Comparison of ENCODE assay signal across 19 cellular contexts in the genomic region with DNA sequence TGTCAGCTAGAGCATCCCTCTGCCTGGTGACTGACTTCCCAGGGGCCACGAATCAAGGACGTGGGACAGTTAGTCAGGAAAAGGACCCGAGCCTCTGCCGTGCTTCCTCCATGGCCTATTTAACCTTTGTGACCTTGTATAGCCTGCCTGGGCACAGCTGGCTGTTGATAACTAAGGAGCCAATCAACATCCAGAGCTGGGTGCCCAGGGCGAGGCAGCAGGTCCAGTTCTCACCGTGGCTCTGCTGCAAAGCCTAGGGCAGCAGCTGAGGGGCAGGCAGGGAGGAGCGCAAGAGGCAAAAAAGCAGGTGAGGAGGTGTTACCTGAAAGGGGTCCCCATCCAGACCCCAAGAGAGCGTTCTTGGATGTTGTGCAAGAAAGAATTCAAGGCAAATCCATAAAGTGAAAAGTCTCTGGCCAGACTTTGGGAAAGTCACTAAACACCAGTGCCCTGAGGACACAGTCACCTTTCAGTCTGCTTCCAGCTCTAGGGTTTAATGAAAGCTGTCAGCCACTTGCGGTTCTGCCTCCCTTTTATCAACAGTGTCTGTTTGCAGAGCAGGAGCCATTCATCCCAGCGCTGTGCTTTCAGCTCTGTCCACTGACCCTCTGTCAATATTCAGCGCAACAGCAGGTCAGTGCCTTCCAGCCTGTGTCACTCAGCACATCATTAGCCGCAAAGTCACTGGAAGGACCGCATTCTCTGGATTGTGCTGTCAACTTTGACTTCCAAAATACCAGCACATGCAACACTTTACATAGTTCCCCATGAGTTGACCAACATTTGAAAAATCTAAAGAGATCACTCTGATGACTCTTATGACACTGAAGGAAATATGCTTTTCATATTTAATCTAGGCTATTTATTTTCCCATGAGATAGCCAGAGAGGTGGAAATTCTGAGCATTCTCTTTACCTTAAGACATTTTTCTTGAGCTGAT. TPM values are rescaled to one million over a fixed set of nuclear protein-coding genes. Genes with fewer than 3 reads are reported as not detected.
DNase-seq lines count a peak whose midpoint lies in the region; ATAC-seq, FAIRE-seq and TF ChIP-seq lines count a peak whose summit lies in the region.
"Had no signal": no experiment of that assay in that cellular context is flagged by ENCODE, and none has a peak within 500 bp of the region (broad histone marks: within the 10 kb centered on the region; RNA-seq: fewer than 3 reads in every experiment).

No MANE protein-coding gene starts in this region.

- CTCF ChIA-PET in IMR-90 (lab: Yijun Ruan, JAX) (no interaction called here), K562 (lab: Yijun Ruan, JAX; ENCODE audit: low intra/inter-chr PET ratio) (no interaction called here), mammary epithelial cell (lab: Charles Lee; ENCODE audit: low non-redundant PET) (no interaction called here)

- H2AFZ ChIP-seq in IMR-90 (replicated peaks; ENCODE audit: low read length, poor library complexity) (peak overlapping the region; percentile 34), K562 (ENCODE audit: low read depth, low read length) (no peak overlapping the region), osteoblast (ENCODE audit: low read length) (no peak overlapping the region), mammary epithelial cell (ENCODE audit: low read depth, low read length) (no peak overlapping the region)

- H4K20me1 ChIP-seq in IMR-90 (ENCODE audit: insufficient read depth, low read length) (no peaks in the 10 kb centered on the region), K562 (replicated peaks; ENCODE audit: control insufficient read depth, insufficient read depth, low read length) (no peaks in the 10 kb centered on the region), osteoblast (ENCODE audit: insufficient read depth, low read length) (no peaks in the 10 kb centered on the region), mammary epithelial cell (ENCODE audit: insufficient read depth, low read length) (no peaks in the 10 kb centered on the region)

- POLR2A ChIA-PET in IMR-90 (lab: Charles Lee; ENCODE audit: unreplicated experiment): no interaction called here
- POLR2A ChIA-PET in K562 (lab: Yijun Ruan, JAX): interaction anchor here (0.6 to 1.2 kb wide), 4 partner anchors 15 to 1015 kb away, joined by 3 to 4 read pairs (median 3); no protein-coding TSS in a partner anchor

- no peak overlapping the region for H4K91ac ChIP-seq in IMR-90 (ENCODE audit: insufficient read depth, low read depth, low read length)

- no peak overlapping the region for H3K18ac ChIP-seq in IMR-90 (ENCODE audit: low read depth, low read length)

- in situ Hi-C loops in IMR-90 (cut with MboI; ENCODE audit: low sequenced_read_pairs) (no loop called here), K562 (cut with MboI) (no loop called here), mammary epithelial cell (cut with MboI; ENCODE audit: low sequenced_read_pairs in 2 of 2) (no loop called here)

- no peak overlapping the region for H3K9ac ChIP-seq in IMR-90 (ENCODE audit: low read depth, low read length)
- peak overlapping the region in 1 of 2 experiments; percentile 6; a peak in 1 of 4 replicates for H3K9ac ChIP-seq in K562 (ENCODE audit: insufficient read depth in 1 of 2, low read depth in 2 of 2, low read length in 2 of 2)
- H3K9ac ChIP-seq in mammary epithelial cell (ENCODE audit: insufficient read depth, low read length): no peak overlapping the region

- H2AK9ac ChIP-seq in IMR-90 (replicated peaks; ENCODE audit: low read depth, low read length, poor library complexity): no peak overlapping the region

- no peak overlapping the region for H3K56ac ChIP-seq in IMR-90 (ENCODE audit: extremely low read depth, insufficient read depth, low read length)

- peak overlapping the region; percentile 13; the same call in 1 of the 2 replicates for H3K4ac ChIP-seq in IMR-90 (ENCODE audit: low read depth, low read length)

- no peak overlapping the region for H4K8ac ChIP-seq in IMR-90 (ENCODE audit: low read depth in 2 of 2, low read length in 2 of 2)

- no peak overlapping the region for H3K4me2 ChIP-seq in IMR-90 (ENCODE audit: low read depth, low read length)
- no peak overlapping the region for H3K4me2 ChIP-seq in K562 (ENCODE audit: insufficient read depth, low read length)
- no peak overlapping the region for H3K4me2 ChIP-seq in osteoblast (ENCODE audit: insufficient read depth, low read length)
- no peak overlapping the region for H3K4me2 ChIP-seq in mammary epithelial cell (ENCODE audit: insufficient read depth, low read depth, low read length)

- no peak overlapping the region for H3K4me3 ChIP-seq in IMR-90 (ENCODE audit: insufficient read depth, low read depth, low read length)
- no peak overlapping the region for H3K4me3 ChIP-seq in K562
- H3K4me3 ChIP-seq in osteoblast (ENCODE audit: insufficient read depth, low read length): no peak overlapping the region
- no peak overlapping the region for H3K4me3 ChIP-seq in mammary epithelial cell (replicated peaks in 1 of 3; ENCODE audit: insufficient read depth in 1 of 3, low read depth in 2 of 3, low read length in 3 of 3)
- H3K4me3 ChIP-seq: body of pancreas, coronary artery, vagina had no signal

- TF ChIP-seq POLR2A in IMR-90 (IDR thresholded peaks at IDR 0.05; ENCODE audit: low read depth, low read length) (no peak), K562 (conservative IDR thresholded peaks at IDR 0.05) (no peak)

- H3K27me3 ChIP-seq in IMR-90 (ENCODE audit: control insufficient read depth, insufficient read depth, low read length) (no peaks in the 10 kb centered on the region), K562 (ENCODE audit: control insufficient read depth in 2 of 2, insufficient read depth in 2 of 2, low read length in 2 of 2) (peaks cover 0 to 24% of the 10 kb centered on the region in 2 experiments; a peak in 3 of 5 replicates), osteoblast (ENCODE audit: insufficient read depth, low read length) (no peaks in the 10 kb centered on the region), mammary epithelial cell (ENCODE audit: insufficient read depth, low read length) (no peaks in the 10 kb centered on the region)
- H3K27me3 ChIP-seq: body of pancreas, vagina had no signal

- no peak overlapping the region for H2BK120ac ChIP-seq in IMR-90 (ENCODE audit: low read depth, low read length)

- BruUV-seq in IMR-90 (replicated peaks; lab: Mats Ljungman, UMichigan): no TSS peak
- no TSS peak for BruUV-seq in K562 (replicated peaks; lab: Mats Ljungman, UMichigan)
- BruUV-seq in mammary epithelial cell (replicated peaks; lab: Mats Ljungman, UMichigan): no TSS peak

- 69% methylated on average over 9 of the region's 13 CpGs; no CpG with 5 or more reads in 1 of the 2 experiments for whole genome bisulfite sequencing in IMR-90 (ENCODE audit: extremely low coverage in 2 of 2, insufficient read length in 1 of 2), 2 experiments
- WGBS in K562 (ENCODE audit: insufficient coverage, low coverage, missing lambda C conversion rate): 25% methylated on average over 13 of the region's 13 CpGs
- WGBS in mammary epithelial cell (ENCODE audit: low coverage, missing lambda C conversion rate): 83% methylated on average over 13 of the region's 13 CpGs

- peak; percentile 37 for FAIRE-seq in K562 (lab: Jason Lieb, UNC)
- FAIRE-seq: G401.6, keratinocyte had no signal

- peak overlapping the region; percentile 39; the same call in 1 of the 2 replicates for H2BK20ac ChIP-seq in IMR-90 (ENCODE audit: low read depth, low read length)

- DNase-seq in COLO668 (lab: John Stamatoyannopoulos, UW; ENCODE audit: unreplicated experiment) (peak; percentile 73), IMR-90 (no peak), K562 (ENCODE audit: extremely low read depth in 1 of 4, low spot score in 3 of 4) (no peak), osteoblast (ENCODE audit: insufficient read length, low spot score, missing footprints) (peak; percentile 30), H4 (ENCODE audit: low spot score) (no peak), mammary epithelial cell (no peak)
- DNase-seq: COR-L47; HCEC 1CT; hippocampal formation; NCI-H1048; stimulated activated CD4-positive, alpha-beta T cell treated with anti-CD3 and anti-CD28 coated beads, Interleukin-1b, Interleukin-23, amount 100 ng/mL, for 48 hours had no signal

- TF ChIP-seq RAD21 in IMR-90 (IDR thresholded peaks at IDR 0.05; ENCODE audit: low read length) (no peak), K562 (CRISPR knock-in tag; conservative IDR thresholded peaks at IDR 0.05 in 1 of 2, IDR thresholded peaks at IDR 0.05 in 1 of 2) (no peak)

- peaks cover 16% of the 10 kb centered on the region for H3K9me1 ChIP-seq in IMR-90 (ENCODE audit: insufficient read depth, low read length)
- no peaks in the 10 kb centered on the region for H3K9me1 ChIP-seq in K562 (ENCODE audit: control insufficient read depth, insufficient read depth, low read length)

- H3K9me3 ChIP-seq in IMR-90 (ENCODE audit: control insufficient read depth, insufficient read depth, low read length): no peaks in the 10 kb centered on the region
- H3K9me3 ChIP-seq in K562 (replicated peaks; ENCODE audit: control insufficient read depth, insufficient read depth, low read depth, low read length): no peaks in the 10 kb centered on the region
- H3K9me3 ChIP-seq in osteoblast (ENCODE audit: low read depth, low read length): no peaks in the 10 kb centered on the region
- no peaks in the 10 kb centered on the region for H3K9me3 ChIP-seq in mammary epithelial cell (replicated peaks; ENCODE audit: insufficient read depth, low read length)
- H3K9me3 ChIP-seq: body of pancreas, vagina had no signal

- H3K14ac ChIP-seq in IMR-90 (replicated peaks; ENCODE audit: low read depth, low read length): no peak overlapping the region; the same call in 1 of the 2 replicates

- peak overlapping the region; percentile 25; the same call in 1 of the 2 replicates for H3K23ac ChIP-seq in IMR-90 (ENCODE audit: low read depth, low read length)

- no peak overlapping the region for H2BK5ac ChIP-seq in IMR-90 (ENCODE audit: low read depth, low read length, poor library complexity, severe bottlenecking)

- no peak overlapping the region; the same call in 1 of the 2 replicates for H2AK5ac ChIP-seq in IMR-90 (ENCODE audit: low read depth, low read length)

- intact Hi-C loops in IMR-90 (cut with micrococcal nuclease): no loop called here
- intact Hi-C loops in K562 (cut with micrococcal nuclease): loop anchor here (2.0 to 5.0 kb wide), 3 partner anchors 25 to 784 kb away; partner anchors contain the start of gene GRHL1
- intact Hi-C loops in mammary epithelial cell (cut with micrococcal nuclease): no loop called here

- TF ChIP-seq CTCF in IMR-90 (conservative IDR thresholded peaks at IDR 0.05; ENCODE audit: low read depth, low read length) (no peak), K562 (IDR thresholded peaks at IDR 0.05 in 2 of 3, conservative IDR thresholded peaks at IDR 0.05 in 1 of 3; ENCODE audit: insufficient read depth in 2 of 3, low read depth in 1 of 3, low read length in 3 of 3) (no peak), osteoblast (IDR thresholded peaks at IDR 0.05; ENCODE audit: extremely low read depth, low read depth, low read length) (no peak), mammary epithelial cell (conservative IDR thresholded peaks at IDR 0.05 in 1 of 2, IDR thresholded peaks at IDR 0.05 in 1 of 2; ENCODE audit: extremely low read depth in 1 of 2, insufficient read depth in 1 of 2, low read depth in 1 of 2, low read length in 2 of 2) (no peak)

- H2BK15ac ChIP-seq in IMR-90 (ENCODE audit: low read depth, low read length): no peak overlapping the region; the same call in 2 of the 3 replicates

- H3K27ac ChIP-seq in IMR-90 (ENCODE audit: insufficient read depth, low read length) (no peak overlapping the region), K562 (ENCODE audit: extremely low read depth, low read depth, low read length) (no peak overlapping the region), osteoblast (ENCODE audit: low read depth, low read length) (no peak overlapping the region), mammary epithelial cell (ENCODE audit: insufficient read depth, low read depth, low read length) (no peak overlapping the region)
- H3K27ac ChIP-seq: body of pancreas had no signal

- no peak overlapping the region for H4K5ac ChIP-seq in IMR-90 (ENCODE audit: low read depth, low read length)

- no peaks in the 10 kb centered on the region for H3K36me3 ChIP-seq in IMR-90 (ENCODE audit: control insufficient read depth, insufficient read depth, low read length)
- no peaks in the 10 kb centered on the region for H3K36me3 ChIP-seq in K562 (ENCODE audit: control insufficient read depth, insufficient read depth, low read length)
- no peaks in the 10 kb centered on the region for H3K36me3 ChIP-seq in osteoblast (ENCODE audit: insufficient read depth, low read length)
- no peaks in the 10 kb centered on the region for H3K36me3 ChIP-seq in mammary epithelial cell (ENCODE audit: insufficient read depth, low read length)
- H3K36me3 ChIP-seq: vagina had no signal

- ATAC-seq in IMR-90 (ENCODE audit: low read depth): no peak
- ATAC-seq in K562: peak; percentile 29; the same call in 2 of the 3 replicates
- no peak for ATAC-seq in HG03432 (IDR thresholded peaks at IDR 0.05; ENCODE audit: unreplicated experiment)
- no peak for ATAC-seq in activated CD4-positive, CD25-positive, alpha-beta regulatory T cell treated with anti-CD3 and anti-CD28 coated beads, Interleukin-2, amount 50 U/mL, for 24 hours
- ATAC-seq: body of pancreas, sciatic nerve had no signal

- 0 out of 4 replicates have a peak, but pooled peaks cover 0 to 3% of the 10 kb centered on the region in 2 experiments for H3K79me1 ChIP-seq in IMR-90 (ENCODE audit: low read depth in 1 of 2, low read length in 2 of 2)

- H3K4me1 ChIP-seq in IMR-90 (ENCODE audit: control insufficient read depth, insufficient read depth, low read length): peaks cover 23% of the 10 kb centered on the region
- H3K4me1 ChIP-seq in K562 (replicated peaks in 1 of 2; ENCODE audit: control insufficient read depth in 2 of 2, insufficient read depth in 2 of 2, low read length in 2 of 2): peaks cover 8 to 21% of the 10 kb centered on the region in 2 experiments
- peaks cover 15% of the 10 kb centered on the region for H3K4me1 ChIP-seq in osteoblast (ENCODE audit: insufficient read depth, low read length)
- peaks cover 22% of the 10 kb centered on the region for H3K4me1 ChIP-seq in mammary epithelial cell (ENCODE audit: insufficient read depth, low read length)
- H3K4me1 ChIP-seq: body of pancreas had no signal

- H3K79me2 ChIP-seq in K562 (ENCODE audit: control insufficient read depth, insufficient read depth, low read length) (no peaks in the 10 kb centered on the region), osteoblast (ENCODE audit: insufficient read depth, low read length) (no peaks in the 10 kb centered on the region), mammary epithelial cell (ENCODE audit: insufficient read depth, low read length) (no peaks in the 10 kb centered on the region)

- no peak for TF ChIP-seq EP300 in K562 (IDR thresholded peaks at IDR 0.05; ENCODE audit: low read length)

- dilution Hi-C loops in IMR-90 (cut with HindIII; ENCODE audit: low sequenced_read_pairs, unreplicated experiment) (no loop called here), mammary epithelial cell (cut with HindIII; ENCODE audit: low sequenced_read_pairs) (no loop called here)

RNA-seq across cellular contexts. Expression of gene ASAP2, which starts 38.6 kb away (rescaled TPM):
- total RNA-seq in IMR-90 (2012; rRNA removed) (19.7 and 26.9 TPM in 2 replicates), K562 (2014; rRNA removed) (2.1 and 2.3 TPM in 2 replicates), K562 (2014; rRNA removed; fragmentation: Illumina TruSeq; extraction: Trizol) (3.0 and 3.1 TPM in 2 replicates), K562 (2015; rRNA removed; fragmentation: Illumina TruSeq; extraction: Trizol) (2.3 and 3.2 TPM in 2 replicates), K562 (2021) (4.3 and 5.5 TPM in 2 replicates), osteoblast (56.0 and 66.2 TPM in 2 replicates), mammary epithelial cell (100 to 1,000 TPM in 1 of 2 donors, 10 to 100 TPM in 1; 40.8 to 137 TPM)
- polyA plus RNA-seq in IMR-90 (2012; rRNA removed) (25.0 and 28.1 TPM in 2 replicates), K562 (2011; rRNA removed) (3.1 and 8.7 TPM in 2 replicates), K562 (2014; fragmentation: Illumina TruSeq; extraction: Trizol) (2.4 and 3.2 TPM in 2 replicates), K562 (2014; fragmentation: Nextera tagmentation; extraction: Ambion mirVana) (under 1 TPM; 0.06 to 0.07 TPM), K562 (2014; rRNA removed) (2.2 and 3.3 TPM in 2 replicates), mammary epithelial cell (56.4 TPM)
- polyA plus RNA-seq in IMR-90 (2012; cell fraction: cytosol; rRNA removed): 10.0 and 11.4 TPM in 2 replicates
- polyA plus RNA-seq in IMR-90 (2012; cell fraction: nucleus; rRNA removed; ENCODE audit: low replicate concordance): 23.8 and 56.1 TPM in 2 replicates
- total RNA-seq in K562 (2011; cell fraction: chromatin; rRNA removed; ENCODE audit: low replicate concordance): 10.7 and 26.2 TPM in 2 replicates
- 4.8 and 8.2 TPM in 2 replicates for total RNA-seq in K562 (2011; cell fraction: nucleolus; rRNA removed)
- 11.8 and 12.5 TPM in 2 replicates for total RNA-seq in K562 (2011; cell fraction: nucleoplasm; rRNA removed)
- 1.3 and 5.1 TPM in 2 replicates for polyA plus RNA-seq in K562 (2011; cell fraction: cytosol; rRNA removed)
- polyA plus RNA-seq in K562 (2011; cell fraction: nucleus; rRNA removed): 5.7 and 20.6 TPM in 2 replicates
- polyA plus RNA-seq in K562 (2012): 2.3 and 2.7 TPM in 2 replicates
- polyA minus RNA-seq in K562 (2011; rRNA and poly(A)+ RNA removed): 7.4 and 13.7 TPM in 2 replicates
- polyA minus RNA-seq in K562 (2011; cell fraction: cytosol; rRNA and poly(A)+ RNA removed): 2.7 and 4.9 TPM in 2 replicates
- 3.9 and 19.9 TPM in 2 replicates for polyA minus RNA-seq in K562 (2011; cell fraction: nucleus; rRNA and poly(A)+ RNA removed)
- 10.4 and 13.7 TPM in 2 replicates for total RNA-seq in H4 (2014; rRNA removed; shearing (Covaris generic))
- 60.0 TPM for polyA minus RNA-seq in mammary epithelial cell

Comparison
In these comparisons a context has a peak if more than half of its experiments do, and no peak if none do; other contexts are left out.
1. DNase-seq: peak in COLO668 (single experiment) and osteoblast (single experiment); none in IMR-90 (single experiment), K562 (0 of 4), H4 (single experiment) and mammary epithelial cell (single experiment).